22 cellular contexts compared by ENCODE assay signal in genomic region chr14:102885686-102886447, GRCh38. TPM values are rescaled to one million over a fixed set of nuclear protein-coding genes. Genes with fewer than 3 reads are reported as not detected.
DNase-seq lines count a peak whose midpoint lies in the region; ATAC-seq, FAIRE-seq and TF ChIP-seq lines count a peak whose summit lies in the region.
"Had no signal": no experiment of that assay in that cellular context is flagged by ENCODE, and none has a peak within 500 bp of the region (broad histone marks: within the 10 kb centered on the region; RNA-seq: fewer than 3 reads in every experiment).

No MANE protein-coding gene starts in this region.

- H3K27ac Mint-ChIP-seq in IgD-negative memory B cell: peak overlapping the region in 2 of 3 donors; percentile 39 to 43
- peak overlapping the region; percentile 59 for H3K27ac Mint-ChIP-seq in stimulated activated naive B cell treated with anti-CD40 and anti-IgM and Interleukin-4, amounts not matched to agents 10 μg/mL and 1 μg/mL and 100 μg/mL, for 72 hours

- no peaks in the 10 kb centered on the region for H3K9me3 Mint-ChIP-seq in IgD-negative memory B cell
- H3K9me3 Mint-ChIP-seq in stimulated activated naive B cell treated with anti-CD40 and anti-IgM and Interleukin-4, amounts not matched to agents 10 μg/mL and 1 μg/mL and 100 μg/mL, for 72 hours: no peaks in the 10 kb centered on the region

- H3K9me3 ChIP-seq in hepatocyte (ENCODE audit: low read depth): no peaks in the 10 kb centered on the region
- no peaks in the 10 kb centered on the region for H3K9me3 ChIP-seq in esophagus muscularis mucosa
- H3K9me3 ChIP-seq: A549, BE2C had no signal

- no peaks in the 10 kb centered on the region for H3K27me3 Mint-ChIP-seq in IgD-negative memory B cell
- H3K27me3 Mint-ChIP-seq in stimulated activated naive B cell treated with anti-CD40 and anti-IgM and Interleukin-4, amounts not matched to agents 10 μg/mL and 1 μg/mL and 100 μg/mL, for 72 hours: no peaks in the 10 kb centered on the region

- TF ChIP-seq EP300 in esophagus muscularis mucosa (IDR thresholded peaks at IDR 0.05): no peak

- H2AFZ ChIP-seq in hepatocyte: no peak overlapping the region
- H2AFZ ChIP-seq: GM23248, PC-9 had no signal

- 93% methylated on average over 22 of the region's 22 CpGs for WGBS in hepatocyte (ENCODE audit: low lambda C conversion rate, missing lambda C conversion rate)
- WGBS in esophagus muscularis mucosa: 96% methylated on average over 18 of the region's 22 CpGs

- TF ChIP-seq POLR2A in esophagus muscularis mucosa (IDR thresholded peaks at IDR 0.05; ENCODE audit: low read depth): no peak

- H3K4me1 Mint-ChIP-seq in IgD-negative memory B cell: peaks cover 0 to 2% (median 0%) of the 10 kb centered on the region in 3 donors
- peaks cover 0 to 2% of the 10 kb centered on the region in 2 donors for H3K4me1 Mint-ChIP-seq in stimulated activated naive B cell treated with anti-CD40 and anti-IgM and Interleukin-4, amounts not matched to agents 10 μg/mL and 1 μg/mL and 100 μg/mL, for 72 hours

- no peaks in the 10 kb centered on the region for H4K20me1 ChIP-seq in hepatocyte (ENCODE audit: insufficient read depth, poor library complexity, severe bottlenecking)

- H3K4me3 ChIP-seq in hepatocyte: no peak overlapping the region
- no peak overlapping the region for H3K4me3 ChIP-seq in esophagus muscularis mucosa
- H3K4me3 ChIP-seq: A549, GM23248, PC-9 had no signal

- H3K4me2 ChIP-seq in hepatocyte: no peak overlapping the region
- H3K4me2 ChIP-seq: A549, PC-9 had no signal

- intact Hi-C loops in esophagus muscularis mucosa (cut with DNase I): no loop called here

- H3K4me3 Mint-ChIP-seq in IgD-negative memory B cell: no peak overlapping the region
- no peak overlapping the region for H3K4me3 Mint-ChIP-seq in stimulated activated naive B cell treated with anti-CD40 and anti-IgM and Interleukin-4, amounts not matched to agents 10 μg/mL and 1 μg/mL and 100 μg/mL, for 72 hours

- H3K9me2 ChIP-seq in hepatocyte (replicated peaks; ENCODE audit: insufficient read depth): no peaks in the 10 kb centered on the region

- peaks cover 3% of the 10 kb centered on the region for H3K36me3 Mint-ChIP-seq in IgD-negative memory B cell
- peaks cover 48 to 66% of the 10 kb centered on the region in 2 donors for H3K36me3 Mint-ChIP-seq in stimulated activated naive B cell treated with anti-CD40 and anti-IgM and Interleukin-4, amounts not matched to agents 10 μg/mL and 1 μg/mL and 100 μg/mL, for 72 hours

- no peak for ATAC-seq in stimulated activated naive B cell treated with anti-CD40 and anti-IgM and Interleukin-4, amounts not matched to agents 10 μg/mL and 1 μg/mL and 100 μg/mL, for 72 hours (replicated peaks)

- TF ChIP-seq CTCF in hepatocyte (IDR thresholded peaks at IDR 0.05; ENCODE audit: poor library complexity) (no peak), esophagus muscularis mucosa (IDR thresholded peaks at IDR 0.05) (no peak)

- H3K27ac ChIP-seq in hepatocyte: no peak overlapping the region
- H3K27ac ChIP-seq in esophagus muscularis mucosa (replicated peaks in 1 of 4): no peak overlapping the region
- H3K27ac ChIP-seq: A549, GM23248, HL-60, PC-9 had no signal

- H3K4me1 ChIP-seq in hepatocyte (ENCODE audit: insufficient read depth) (no peaks in the 10 kb centered on the region), esophagus muscularis mucosa (no peaks in the 10 kb centered on the region)
- H3K4me1 ChIP-seq: A549, BE2C had no signal

- FAIRE-seq in urothelium cell line (lab: Jason Lieb, UNC): no peak
- FAIRE-seq: A549 had no signal

- DNase-seq in hepatocyte (ENCODE audit: low spot score): peak; percentile 35
- DNase-seq in mesenteric fat pad (ENCODE audit: low spot score): peak; percentile 78
- no peak for DNase-seq in stimulated activated naive B cell treated with anti-CD40 and anti-IgM and Interleukin-4, amounts not matched to agents 10 μg/mL and 1 μg/mL and 100 μg/mL, for 72 hours
- DNase-seq in urothelium cell line (ENCODE audit: low spot score): no peak
- DNase-seq in NCI-H524 (lab: John Stamatoyannopoulos, UW): no peak
- no peak for DNase-seq in esophagus muscularis mucosa (ENCODE audit: extremely low spot score)
- DNase-seq: BE2C, GM23248, HCEC 1CT, KG1, NCI-H1092 treated with DMSO at 0.1 percent for 48 hours, NCI-H1436 treated with DMSO at 0.1 percent for 48 hours, NCI-H2029, NCI-H2227 treated with DMSO at 0.1 percent for 48 hours, NCI-H510A, NCI-H748 treated with DMSO at 0.1 percent for 48 hours, PC-9, RPMI8226, SHP77 had no signal

- no peaks in the 10 kb centered on the region for H3K79me2 ChIP-seq in hepatocyte

- H3K36me3 ChIP-seq in hepatocyte (replicated peaks; ENCODE audit: insufficient read depth, low read depth): no peaks in the 10 kb centered on the region
- H3K36me3 ChIP-seq in esophagus muscularis mucosa: peaks cover 3 to 61% (median 22%) of the 10 kb centered on the region in 4 donors

- no peaks in the 10 kb centered on the region for H3K27me3 ChIP-seq in hepatocyte
- no peaks in the 10 kb centered on the region for H3K27me3 ChIP-seq in esophagus muscularis mucosa
- H3K27me3 ChIP-seq: BE2C had no signal

RNA-seq across cellular contexts. Expression of gene AMN, which starts 36.6 kb away (rescaled TPM):
- polyA plus RNA-seq in IgD-negative memory B cell (15.0 TPM), hepatocyte (217 and 247 TPM in 2 replicates)
- total RNA-seq in hepatocyte (157 and 169 TPM in 2 replicates), mesenteric fat pad (1.8 TPM), esophagus muscularis mucosa (under 1 TPM in 2 of 4 donors, not detected in 2; 0.11 to 0.32 TPM)
- total RNA-seq: GM23248 had no signal
- polyA plus RNA-seq: GM23248 had no signal

Comparison
In these comparisons a context has a peak if more than half of its experiments do, and no peak if none do; other contexts are left out.
1. DNase-seq: peak in hepatocyte (single experiment) and mesenteric fat pad (single experiment); none in stimulated activated naive B cell treated with anti-CD40 and anti-IgM and Interleukin-4, amounts not matched to agents 10 μg/mL and 1 μg/mL and 100 μg/mL, for 72 hours (single experiment), urothelium cell line (single experiment), NCI-H524 (0 of 2) and esophagus muscularis mucosa (single experiment).
2. RNA of gene AMN, which starts 36.6 kb away (total RNA-seq): 157 to 169 TPM in hepatocyte; 1.8 TPM in mesenteric fat pad (single experiment) and 0.11 to 0.32 TPM in esophagus muscularis mucosa; every median in the first group is over 10 times any median in the second.